In genomic region chr6:31836676-31837611, GRCh38 we compare ENCODE assay signal across 8 cellular contexts. TPM values are rescaled to one million over a fixed set of nuclear protein-coding genes. Genes with fewer than 3 reads are reported as not detected.
DNase-seq lines count a peak whose midpoint lies in the region; ATAC-seq and TF ChIP-seq lines count a peak whose summit lies in the region.

No MANE protein-coding gene starts in this region.

- H3K27ac Mint-ChIP-seq in activated naive CD8-positive, alpha-beta T cell: peak overlapping the region; percentile 99
- H3K27ac Mint-ChIP-seq in immature natural killer cell: peak overlapping the region; percentile 96 to 100 (median 99)

- H3K4me1 Mint-ChIP-seq in activated naive CD8-positive, alpha-beta T cell (ENCODE audit: low read depth): peaks cover 23% of the 10 kb centered on the region
- peaks cover 42 to 46% of the 10 kb centered on the region in 2 donors for H3K4me1 Mint-ChIP-seq in immature natural killer cell

- TF ChIP-seq CTCF in cardiac muscle cell (IDR thresholded peaks at IDR 0.05; ENCODE audit: low read depth, low read length): no peak

- peaks cover 26% of the 10 kb centered on the region for H3K4me1 ChIP-seq in cardiac muscle cell (ENCODE audit: low read depth)
- H3K4me1 ChIP-seq in subcutaneous abdominal adipose tissue (ENCODE audit: control insufficient read depth in 5 of 5, insufficient read depth in 5 of 5, low read length in 5 of 5): peaks cover 5 to 48% (median 31%) of the 10 kb centered on the region in 5 donors

- no peaks in the 10 kb centered on the region for H3K9me3 Mint-ChIP-seq in activated naive CD8-positive, alpha-beta T cell (ENCODE audit: low read depth)
- H3K9me3 Mint-ChIP-seq in immature natural killer cell: no peaks in the 10 kb centered on the region

- DNase-seq in cardiac muscle cell (ENCODE audit: low read depth in 1 of 2, low spot score in 1 of 2) (peak in 1 of 2 donors; percentile 43), Right ventricle myocardium superior (no peak), immature natural killer cell (no peak), NCI-H187 (lab: John Stamatoyannopoulos, UW) (no peak), NCI-H1930 (lab: John Stamatoyannopoulos, UW) (no peak)

- H3K27ac ChIP-seq in cardiac muscle cell (peak overlapping the region; percentile 72), subcutaneous abdominal adipose tissue (ENCODE audit: low read depth, low read length) (peak overlapping the region; percentile 97)

- H3K27me3 Mint-ChIP-seq in activated naive CD8-positive, alpha-beta T cell: no peaks in the 10 kb centered on the region
- peaks cover 6 to 9% (median 6%) of the 10 kb centered on the region in 3 donors for H3K27me3 Mint-ChIP-seq in immature natural killer cell (ENCODE audit: low read depth in 3 of 3)

- H3K27me3 ChIP-seq in cardiac muscle cell: no peaks in the 10 kb centered on the region
- no peaks in the 10 kb centered on the region for H3K27me3 ChIP-seq in subcutaneous abdominal adipose tissue (ENCODE audit: control insufficient read depth in 5 of 5, insufficient read depth in 4 of 5, low read length in 5 of 5)

- no peaks in the 10 kb centered on the region for H3K9me3 ChIP-seq in cardiac muscle cell (ENCODE audit: low read depth)
- no peaks in the 10 kb centered on the region for H3K9me3 ChIP-seq in subcutaneous abdominal adipose tissue (ENCODE audit: control insufficient read depth in 5 of 5, low read length in 5 of 5)

- peak overlapping the region in 4 of 5 donors; percentile 0 to 70 (median 51) for H3K9ac ChIP-seq in subcutaneous abdominal adipose tissue (ENCODE audit: low read length in 5 of 5)

- intact Hi-C loops in Right ventricle myocardium superior (cut with DNase I): loop anchor here (10.0 kb wide), 1 partner anchor 102 kb away; the partner anchor contains the start of gene CLIC1

- H3K4me3 ChIP-seq in cardiac muscle cell (peak overlapping the region; percentile 97), subcutaneous abdominal adipose tissue (ENCODE audit: low read depth in 1 of 5, low read length in 5 of 5) (peak overlapping the region in 3 of 5 donors; percentile 36 to 97 (median 53))

- peaks cover 31% of the 10 kb centered on the region for H3K36me3 Mint-ChIP-seq in activated naive CD8-positive, alpha-beta T cell
- H3K36me3 Mint-ChIP-seq in immature natural killer cell: peaks cover 9 to 29% (median 18%) of the 10 kb centered on the region in 3 donors

- ATAC-seq in Right ventricle myocardium superior (ENCODE audit: poor library complexity) (no peak), HG03175 (IDR thresholded peaks at IDR 0.05; ENCODE audit: unreplicated experiment) (no peak)

- peak overlapping the region; percentile 92 for H3K4me3 Mint-ChIP-seq in activated naive CD8-positive, alpha-beta T cell
- H3K4me3 Mint-ChIP-seq in immature natural killer cell: peak overlapping the region; percentile 89 to 99 (median 95)

- H3K36me3 ChIP-seq in cardiac muscle cell (peaks cover 47% of the 10 kb centered on the region), subcutaneous abdominal adipose tissue (ENCODE audit: control insufficient read depth in 5 of 5, insufficient read depth in 5 of 5, low read length in 5 of 5) (peaks cover 6 to 42% (median 37%) of the 10 kb centered on the region in 5 donors)

RNA-seq across cellular contexts. Expression of gene HSPA1B, which starts 9.4 kb away (rescaled TPM):
- 184 and 226 TPM in 2 replicates for total RNA-seq in cardiac muscle cell
- polyA plus RNA-seq in cardiac muscle cell: 88.0 and 88.8 TPM in 2 replicates
- total RNA-seq in Right ventricle myocardium superior: 236 TPM
- 1 to 10 TPM; 1.5 to 3.2 (median 1.9) TPM for polyA plus RNA-seq in immature natural killer cell

RNA-seq across cellular contexts. Expression of gene HSPA1A, which starts 21.6 kb away (rescaled TPM):
- total RNA-seq in cardiac muscle cell (122 and 167 TPM in 2 replicates), Right ventricle myocardium superior (324 TPM)
- polyA plus RNA-seq in cardiac muscle cell (51.2 and 92.3 TPM in 2 replicates), immature natural killer cell (10 to 100 TPM in 2 of 3 donors, 1 to 10 TPM in 1; 9.7 to 81.3 (median 22.5) TPM)

RNA-seq across cellular contexts. Expression of gene HSPA1L, which starts 21.9 kb away (rescaled TPM):
- 1.6 and 3.1 TPM in 2 replicates for total RNA-seq in cardiac muscle cell
- polyA plus RNA-seq in cardiac muscle cell: 4.5 and 5.2 TPM in 2 replicates
- total RNA-seq in Right ventricle myocardium superior: 2.0 TPM
- polyA plus RNA-seq in immature natural killer cell: 1 to 10 TPM in 2 of 3 donors, under 1 TPM in 1; 0.70 to 3.8 (median 2.4) TPM

RNA-seq across cellular contexts. Expression of gene NEU1, which starts 25.7 kb away (rescaled TPM):
- total RNA-seq in cardiac muscle cell (26.6 and 34.9 TPM in 2 replicates), Right ventricle myocardium superior (24.1 TPM)
- polyA plus RNA-seq in cardiac muscle cell (27.3 and 27.6 TPM in 2 replicates), immature natural killer cell (10 to 100 TPM; 37.5 to 44.9 (median 40.5) TPM)

RNA-seq across cellular contexts. Expression of gene LSM2, which starts 30.2 kb away (rescaled TPM):
- 58.9 and 64.2 TPM in 2 replicates for total RNA-seq in cardiac muscle cell
- polyA plus RNA-seq in cardiac muscle cell: 76.8 and 88.6 TPM in 2 replicates
- 23.0 TPM for total RNA-seq in Right ventricle myocardium superior
- 10 to 100 TPM; 77.7 to 97.1 (median 94.6) TPM for polyA plus RNA-seq in immature natural killer cell
